8 cellular contexts compared by ENCODE assay signal in genomic region chr18:46070683-46071614, GRCh38. TPM values are rescaled to one million over a fixed set of nuclear protein-coding genes. Genes with fewer than 3 reads are reported as not detected.
DNase-seq lines count a peak whose midpoint lies in the region; ATAC-seq and TF ChIP-seq lines count a peak whose summit lies in the region.

No MANE protein-coding gene starts in this region.

- peak; percentile 10 for ATAC-seq in GM21528 (IDR thresholded peaks at IDR 0.05; ENCODE audit: low FRiP score, unreplicated experiment)
- ATAC-seq in GM21526 (IDR thresholded peaks at IDR 0.05; ENCODE audit: low FRiP score, unreplicated experiment), result no peak

- H3K4me3 ChIP-seq in Peyer's patch (peak overlapping the region; percentile 52 to 88 (median 64)), muscle layer of duodenum (ENCODE audit: low read depth in 1 of 2, low read length in 2 of 2) (peak overlapping the region; percentile 65 to 90)
- H3K4me3 ChIP-seq in effector memory CD4-positive, alpha-beta T cell (ENCODE audit: insufficient read depth, low read depth, low read length, poor library complexity, severe bottlenecking), result peak overlapping the region; percentile 74

- H3K36me3 ChIP-seq in Peyer's patch, result no peaks in the 10 kb centered on the region
- no peaks in the 10 kb centered on the region for H3K36me3 ChIP-seq in effector memory CD4-positive, alpha-beta T cell (ENCODE audit: control insufficient read depth, insufficient read depth, low read length)
- H3K36me3 ChIP-seq in muscle layer of duodenum (ENCODE audit: control insufficient read depth in 1 of 2, insufficient read depth in 2 of 2, low read length in 2 of 2), result no peaks in the 10 kb centered on the region

- H3K27me3 ChIP-seq in Peyer's patch, result no peaks in the 10 kb centered on the region
- H3K27me3 ChIP-seq in effector memory CD4-positive, alpha-beta T cell (replicated peaks; ENCODE audit: control insufficient read depth, insufficient read depth, low read length, poor library complexity, severe bottlenecking), result no peaks in the 10 kb centered on the region
- no peaks in the 10 kb centered on the region for H3K27me3 ChIP-seq in muscle layer of duodenum (ENCODE audit: low read depth, low read length)

- H3K9me3 ChIP-seq in Peyer's patch (no peaks in the 10 kb centered on the region), muscle layer of duodenum (ENCODE audit: control insufficient read depth in 1 of 2, low read length in 2 of 2) (no peaks in the 10 kb centered on the region)
- no peaks in the 10 kb centered on the region for H3K9me3 ChIP-seq in effector memory CD4-positive, alpha-beta T cell (ENCODE audit: control insufficient read depth, low read length)

- no peak overlapping the region for H3K27ac ChIP-seq in Peyer's patch
- peak overlapping the region; percentile 54 for H3K27ac ChIP-seq in effector memory CD4-positive, alpha-beta T cell (ENCODE audit: insufficient read depth, low read length, poor library complexity, severe bottlenecking)
- no peak overlapping the region for H3K27ac ChIP-seq in muscle layer of duodenum (ENCODE audit: low read length)

- no peak for TF ChIP-seq POLR2A in Peyer's patch (IDR thresholded peaks at IDR 0.05)

- TF ChIP-seq CTCF in Peyer's patch (IDR thresholded peaks at IDR 0.05), result no peak

- H3K4me1 ChIP-seq in Peyer's patch (peaks cover 0 to 23% (median 2%) of the 10 kb centered on the region in 4 donors), muscle layer of duodenum (ENCODE audit: control insufficient read depth in 1 of 2, insufficient read depth in 2 of 2, low read length in 2 of 2) (peaks cover 0 to 21% of the 10 kb centered on the region in 2 donors)
- H3K4me1 ChIP-seq in effector memory CD4-positive, alpha-beta T cell (ENCODE audit: control insufficient read depth, insufficient read depth, low read length, poor library complexity, severe bottlenecking), result peaks cover 22% of the 10 kb centered on the region

- DNase-seq in Peyer's patch (no peak), occipital lobe (lab: John Stamatoyannopoulos, UW) (no peak), SHP77 treated with DMSO at 0.1 percent for 48 hours (lab: John Stamatoyannopoulos, UW) (no peak), GOT3 (lab: John Stamatoyannopoulos, UW) (no peak)
- no peak for DNase-seq in effector memory CD4-positive, alpha-beta T cell

RNA-seq across cellular contexts. Expression of gene PSTPIP2, which starts 1.1 kb away (rescaled TPM):
- total RNA-seq in Peyer's patch, result 10 to 100 TPM in 1 of 4 donors, 1 to 10 TPM in 3; 3.5 to 17.3 (median 7.3) TPM
- total RNA-seq in occipital lobe, result 1.6 TPM

RNA-seq across cellular contexts. Expression of gene ATP5F1A, which starts 27.1 kb away (rescaled TPM):
- total RNA-seq in Peyer's patch (100 to 1,000 TPM; 295 to 667 (median 443) TPM), occipital lobe (642 TPM)

RNA-seq across cellular contexts. Expression of gene HAUS1, which starts 33.2 kb away (rescaled TPM):
- 10 to 100 TPM; 24.1 to 54.8 (median 37.3) TPM for total RNA-seq in Peyer's patch
- 34.8 TPM for total RNA-seq in occipital lobe
